Comparison of ENCODE assay signal across 24 cellular contexts in genomic region chr7:158781217-158781975, GRCh38. TPM values are rescaled to one million over a fixed set of nuclear protein-coding genes. Genes with fewer than 3 reads are reported as not detected.
DNase-seq lines count a peak whose midpoint lies in the region; ATAC-seq and TF ChIP-seq lines count a peak whose summit lies in the region.
"Had no signal": no experiment of that assay in that cellular context is flagged by ENCODE, and none has a peak within 500 bp of the region (broad histone marks: within the 10 kb centered on the region; RNA-seq: fewer than 3 reads in every experiment).

No MANE protein-coding gene starts in this region.

- no peaks in the 10 kb centered on the region for H3K27me3 ChIP-seq in H9 (ENCODE audit: insufficient read depth, low read length)
- no peaks in the 10 kb centered on the region for H3K27me3 ChIP-seq in rectal smooth muscle tissue (ENCODE audit: control insufficient read depth, insufficient read depth, low read length)
- H3K27me3 ChIP-seq in effector memory CD4-positive, alpha-beta T cell (replicated peaks; ENCODE audit: control insufficient read depth, insufficient read depth, low read length, poor library complexity, severe bottlenecking): no peaks in the 10 kb centered on the region
- H3K27me3 ChIP-seq: BE2C had no signal

- peaks cover 0 to 9% (median 3%) of the 10 kb centered on the region in 3 experiments; a peak in 4 of 7 replicates for H3K36me3 Mint-ChIP-seq in H9 (ENCODE audit: insufficient read depth in 1 of 3, low read depth in 3 of 3)
- H3K36me3 Mint-ChIP-seq in WTC11: peaks cover 10% of the 10 kb centered on the region; the same call in 1 of the 2 replicates

- H3K9me3 Mint-ChIP-seq in H9: no peaks in the 10 kb centered on the region
- H3K9me3 Mint-ChIP-seq in WTC11: no peaks in the 10 kb centered on the region
- H3K9me3 Mint-ChIP-seq: CD4-positive, CD25-positive, alpha-beta regulatory T cell had no signal

- POLR2A ChIA-PET in WTC11 (lab: Charles Lee): no interaction called here

- H3K14ac ChIP-seq in H9 (ENCODE audit: insufficient read depth, low read length): no peak overlapping the region

- H3K23me2 ChIP-seq in H9 (ENCODE audit: insufficient read length, low read depth, low read length, poor library complexity, severe bottlenecking): no peaks in the 10 kb centered on the region

- no peak overlapping the region for H4K91ac ChIP-seq in H9 (ENCODE audit: insufficient read length, low read depth, low read length)

- H3K9ac ChIP-seq in H9 (ENCODE audit: extremely low read depth, insufficient read length, low read length): no peak overlapping the region
- no peak overlapping the region for H3K9ac ChIP-seq in rectal smooth muscle tissue (ENCODE audit: low read length)
- H3K9ac ChIP-seq: GM23248 had no signal

- TF ChIP-seq CTCF in H9 (conservative IDR thresholded peaks at IDR 0.05) (no peak), WTC11 (IDR thresholded peaks at IDR 0.05) (no peak)

- no peak overlapping the region for H3K27ac Mint-ChIP-seq in H9
- H3K27ac Mint-ChIP-seq in WTC11: no peak overlapping the region
- H3K27ac Mint-ChIP-seq: CD4-positive, CD25-positive, alpha-beta regulatory T cell had no signal

- H2BK12ac ChIP-seq in H9 (ENCODE audit: insufficient read length, low read depth, low read length): no peak overlapping the region

- H2BK15ac ChIP-seq in H9 (ENCODE audit: low read depth, low read length): no peak overlapping the region

- no peak overlapping the region for H3K4me2 ChIP-seq in H9 (ENCODE audit: insufficient read depth, insufficient read length, low read length)
- H3K4me2 ChIP-seq: A549, PC-9 had no signal

- no peak overlapping the region for H3T11ph ChIP-seq in H9 (ENCODE audit: low read length)

- H3K4me1 ChIP-seq in H9 (ENCODE audit: insufficient read depth, low read length) (no peaks in the 10 kb centered on the region), rectal smooth muscle tissue (ENCODE audit: control insufficient read depth, insufficient read depth, low read length) (peaks cover 30% of the 10 kb centered on the region)
- H3K4me1 ChIP-seq in effector memory CD4-positive, alpha-beta T cell (ENCODE audit: control insufficient read depth, insufficient read depth, low read length, poor library complexity, severe bottlenecking): peaks cover 11% of the 10 kb centered on the region
- H3K4me1 ChIP-seq: BE2C had no signal

- no peak overlapping the region for H2BK20ac ChIP-seq in H9 (ENCODE audit: low read depth, low read length, poor library complexity, severe bottlenecking)

- H3K79me2 ChIP-seq in H9 (ENCODE audit: insufficient read depth, low read length): peaks cover 2% of the 10 kb centered on the region; the same call in 1 of the 2 replicates

- no peak overlapping the region for H2BK5ac ChIP-seq in H9 (ENCODE audit: insufficient read length, low read length)

- no peak overlapping the region for H2AFZ ChIP-seq in H9 (ENCODE audit: low read length)
- H2AFZ ChIP-seq: GM23248, PC-9 had no signal

- H3K9me3 ChIP-seq in H9 (ENCODE audit: control insufficient read depth, low read depth, low read length): peaks cover 15% of the 10 kb centered on the region
- H3K9me3 ChIP-seq in effector memory CD4-positive, alpha-beta T cell (ENCODE audit: control insufficient read depth, low read length): no peaks in the 10 kb centered on the region
- H3K9me3 ChIP-seq: A549, BE2C had no signal

- no peak overlapping the region for H2BK120ac ChIP-seq in H9 (ENCODE audit: low read depth, low read length, poor library complexity, severe bottlenecking)

- H2AK5ac ChIP-seq in H9 (ENCODE audit: insufficient read length, low read length): no peak overlapping the region

- H3K4me3 ChIP-seq in rectal smooth muscle tissue (ENCODE audit: low read length): no peak overlapping the region
- no peak overlapping the region for H3K4me3 ChIP-seq in effector memory CD4-positive, alpha-beta T cell (ENCODE audit: insufficient read depth, low read depth, low read length, poor library complexity, severe bottlenecking)
- H3K4me3 ChIP-seq: A549, GM23248, PC-9, SK-N-MC had no signal

- H3K4me3 Mint-ChIP-seq in H9 (no peak overlapping the region), WTC11 (no peak overlapping the region)
- H3K4me3 Mint-ChIP-seq: CD4-positive, CD25-positive, alpha-beta regulatory T cell had no signal

- H3K23ac ChIP-seq in H9 (ENCODE audit: insufficient read length, low read depth, low read length): no peak overlapping the region

- H3K4ac ChIP-seq in H9 (ENCODE audit: low read depth, low read length): no peak overlapping the region

- WGBS in H9 (ENCODE audit: extremely low coverage, insufficient read length, low lambda C conversion rate): 100% methylated on average over 11 of the region's 23 CpGs

- H3K36me3 ChIP-seq in rectal smooth muscle tissue (ENCODE audit: control insufficient read depth, insufficient read depth, low read length): peaks cover 19% of the 10 kb centered on the region
- peaks cover 39% of the 10 kb centered on the region for H3K36me3 ChIP-seq in effector memory CD4-positive, alpha-beta T cell (ENCODE audit: control insufficient read depth, insufficient read depth, low read length)

- H3K27me3 Mint-ChIP-seq in H9 (ENCODE audit: low read depth) (no peaks in the 10 kb centered on the region), WTC11 (ENCODE audit: low read depth) (no peaks in the 10 kb centered on the region)
- H3K27me3 Mint-ChIP-seq: CD4-positive, CD25-positive, alpha-beta regulatory T cell had no signal

- no peaks in the 10 kb centered on the region for H4K20me1 ChIP-seq in H9 (ENCODE audit: control insufficient read depth, insufficient read depth, insufficient read length)

- no peak overlapping the region for H3K18ac ChIP-seq in H9 (ENCODE audit: insufficient read length, low read depth, low read length)

- H4K5ac ChIP-seq in H9 (ENCODE audit: insufficient read length, low read depth, low read length): peak overlapping the region; percentile 31

- ATAC-seq in WTC11: no peak
- ATAC-seq in HG02763 (IDR thresholded peaks at IDR 0.05; ENCODE audit: unreplicated experiment): no peak
- ATAC-seq in GM18519 (IDR thresholded peaks at IDR 0.05; ENCODE audit: low FRiP score, unreplicated experiment): no peak
- ATAC-seq: A549 had no signal

- no peak overlapping the region for H3K56ac ChIP-seq in H9 (ENCODE audit: insufficient read length, low read depth, low read length)

- no peaks in the 10 kb centered on the region for H3K79me1 ChIP-seq in H9 (ENCODE audit: insufficient read depth, low read depth, low read length, poor library complexity, severe bottlenecking)

- H3K4me1 Mint-ChIP-seq in H9 (no peaks in the 10 kb centered on the region), WTC11 (no peaks in the 10 kb centered on the region)

- H3K27ac ChIP-seq in H9 (ENCODE audit: insufficient read length, low read depth, low read length): peak overlapping the region; percentile 18
- peak overlapping the region; percentile 74 for H3K27ac ChIP-seq in rectal smooth muscle tissue (ENCODE audit: low read depth, low read length)
- no peak overlapping the region for H3K27ac ChIP-seq in effector memory CD4-positive, alpha-beta T cell (ENCODE audit: insufficient read depth, low read length, poor library complexity, severe bottlenecking)
- H3K27ac ChIP-seq: A549, GM23248, PC-9, SK-N-MC had no signal

- H4K8ac ChIP-seq in H9 (replicated peaks; ENCODE audit: insufficient read length, low read depth, low read length): peak overlapping the region; percentile 35

- DNase-seq in H9: no peak
- DNase-seq in WTC11 (ENCODE audit: low spot score): no peak
- DNase-seq in erythroblast (lab: John Stamatoyannopoulos, UW): peak; percentile 28 to 36
- no peak for DNase-seq in effector memory CD4-positive, alpha-beta T cell
- DNase-seq: BE2C; CD4-positive, CD25-positive, alpha-beta regulatory T cell; EL; GF-D8; GM23248; HCEC 1CT; Kasumi-1; NCI-H1417 treated with DMSO at 0.1 percent for 48 hours; NCI-H187; NCI-H446; NCI-H526 treated with DMSO at 0.1 percent for 48 hours; PC-9; RPMI8226; SHP77; SW 1271 had no signal

- no peak for TF ChIP-seq POLR2A in erythroblast (IDR thresholded peaks at IDR 0.05; ENCODE audit: low read length)

- CTCF ChIA-PET in WTC11 (lab: Charles Lee): no interaction called here

TF ChIP-seq in WTC11, 78 proteins besides CTCF, POLR2A, EP300 and RAD21 (continues in another document):
- TF ChIP-seq STAT6 (CRISPR knock-in tag; conservative IDR thresholded peaks at IDR 0.05; ENCODE audit: low read depth) (no peak), ZBTB43 (CRISPR knock-in tag; IDR thresholded peaks at IDR 0.05) (0 out of 2 replicates have a peak, but pooled peaks have one; percentile 69)

RNA-seq across cellular contexts. Expression of gene ESYT2, which starts 47.9 kb away (rescaled TPM):
- 36.7 and 39.0 TPM in 2 replicates for total RNA-seq in H9 (2021)
- 45.1 to 61.1 TPM (median 60.4 TPM) in 3 replicates for total RNA-seq in WTC11 (2021)

Comparison
In these comparisons a context has a peak if more than half of its experiments do, and no peak if none do; other contexts are left out.
1. DNase-seq: peak in erythroblast (2 of 2); none in H9 (single experiment), WTC11 (single experiment) and effector memory CD4-positive, alpha-beta T cell (0 of 3).